ENCODE assay signal across 8 cellular contexts in the genomic region with DNA sequence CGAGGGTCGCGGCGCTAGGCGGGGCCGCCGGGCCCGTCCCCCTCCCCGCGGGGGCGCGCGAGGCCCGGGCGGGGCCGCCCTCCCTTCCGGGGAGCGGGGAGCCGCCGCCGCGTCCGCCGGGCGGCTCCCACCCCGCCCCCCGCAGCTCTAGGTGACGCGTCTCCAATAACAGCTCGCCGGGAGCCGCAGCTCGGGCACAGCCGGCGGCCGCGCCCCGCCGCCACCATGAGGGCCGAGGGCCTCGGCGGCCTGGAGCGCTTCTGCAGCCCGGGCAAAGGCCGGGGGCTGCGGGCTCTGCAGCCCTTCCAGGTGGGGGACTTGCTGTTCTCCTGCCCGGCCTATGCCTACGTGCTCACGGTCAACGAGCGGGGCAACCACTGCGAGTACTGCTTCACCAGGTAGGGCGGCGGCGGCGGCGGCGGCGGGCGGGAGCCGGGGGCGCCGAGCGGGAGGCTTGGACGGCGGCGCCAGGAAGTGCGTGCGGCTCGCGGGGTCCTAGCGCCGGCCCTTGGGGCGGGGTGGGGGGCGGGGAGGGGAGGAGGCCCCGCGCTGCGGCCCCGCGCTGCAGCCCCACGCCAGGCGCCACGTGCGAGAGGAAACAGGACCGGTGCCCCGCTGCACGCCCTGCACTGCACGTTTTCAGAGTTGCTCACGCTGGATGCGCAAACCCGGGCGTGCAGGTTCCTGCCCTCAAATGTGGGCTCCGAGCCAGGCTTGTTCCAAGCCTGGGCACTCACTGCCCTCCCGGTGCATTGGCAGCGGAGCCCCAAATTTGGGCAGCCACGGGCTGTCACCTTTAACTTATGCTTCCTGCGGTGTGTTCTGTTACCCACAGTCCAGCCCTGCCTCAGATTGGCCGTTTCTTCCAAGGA. TPM values are rescaled to one million over a fixed set of nuclear protein-coding genes. Genes with fewer than 3 reads are reported as not detected.
DNase-seq lines count a peak whose midpoint lies in the region; ATAC-seq and TF ChIP-seq lines count a peak whose summit lies in the region.

A gene with protein sequence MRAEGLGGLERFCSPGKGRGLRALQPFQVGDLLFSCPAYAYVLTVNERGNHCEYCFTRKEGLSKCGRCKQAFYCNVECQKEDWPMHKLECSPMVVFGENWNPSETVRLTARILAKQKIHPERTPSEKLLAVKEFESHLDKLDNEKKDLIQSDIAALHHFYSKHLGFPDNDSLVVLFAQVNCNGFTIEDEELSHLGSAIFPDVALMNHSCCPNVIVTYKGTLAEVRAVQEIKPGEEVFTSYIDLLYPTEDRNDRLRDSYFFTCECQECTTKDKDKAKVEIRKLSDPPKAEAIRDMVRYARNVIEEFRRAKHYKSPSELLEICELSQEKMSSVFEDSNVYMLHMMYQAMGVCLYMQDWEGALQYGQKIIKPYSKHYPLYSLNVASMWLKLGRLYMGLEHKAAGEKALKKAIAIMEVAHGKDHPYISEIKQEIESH (plus strand): TSS at position 130 of the 872 bp plus-strand sequence. CDS start 96 bp downstream, at position 226.

- peak within 1 kb of the TSS; percentile 80 for H3K4me3 Mint-ChIP-seq in Calu3 (ENCODE audit: low read depth, unreplicated experiment)
- H3K4me3 Mint-ChIP-seq in naive B cell = peak within 1 kb of the TSS; percentile 84 to 93 (median 88)
- H3K4me3 Mint-ChIP-seq in stimulated activated memory B cell treated with anti-CD40 and anti-IgM and Interleukin-4, amounts not matched to agents 10 μg/mL and 1 μg/mL and 100 μg/mL, for 72 hours = peak within 1 kb of the TSS; percentile 86

- TF ChIP-seq CTCF in Calu3 (IDR thresholded peaks at IDR 0.05; ENCODE audit: unreplicated experiment) = no peak
- no peak for TF ChIP-seq CTCF in HL-60 (IDR thresholded peaks at IDR 0.05; ENCODE audit: insufficient read depth, low read length)
- no peak for TF ChIP-seq CTCF in PC-3 (conservative IDR thresholded peaks at IDR 0.05; ENCODE audit: low read depth, low read length)
- TF ChIP-seq CTCF in esophagus squamous epithelium (IDR thresholded peaks at IDR 0.05) = no peak

- H3K27ac ChIP-seq in HL-60 (replicated peaks) = peak within 1 kb of the TSS; percentile 80
- H3K27ac ChIP-seq in PC-3 (ENCODE audit: low read length) = peak within 1 kb of the TSS; percentile 66
- H3K27ac ChIP-seq in esophagus squamous epithelium = peak within 1 kb of the TSS; percentile 87 to 95 (median 93)

- H4K20me1 ChIP-seq in PC-3 (ENCODE audit: low read length) = 0 out of 2 replicates have a peak, but pooled peaks cover 2% of the 10 kb centered on the region

- H3K27me3 ChIP-seq in HL-60 (ENCODE audit: insufficient read depth, poor library complexity, severe bottlenecking) (no peaks in the 10 kb centered on the region), PC-3 (ENCODE audit: low read length) (no peaks in the 10 kb centered on the region), esophagus squamous epithelium (no peaks in the 10 kb centered on the region)

- intact Hi-C loops in Calu3 (cut with micrococcal nuclease; ENCODE audit: unreplicated experiment) (loop anchor here (5.0 kb wide), 1 partner anchor 46 kb away; no protein-coding TSS in a partner anchor), PC-3 (cut with micrococcal nuclease) (no loop called here), esophagus squamous epithelium (cut with DNase I) (no loop called here)

- H3K9me3 ChIP-seq in PC-3 (ENCODE audit: low read length) (no peaks in the 10 kb centered on the region), esophagus squamous epithelium (no peaks in the 10 kb centered on the region)

- BruUV-seq in Calu3 (replicated peaks; lab: Mats Ljungman, UMichigan) (no TSS peak), PC-3 (replicated peaks; lab: Mats Ljungman, UMichigan) (no TSS peak)

- peak in 2 of 4 donors; percentile 66 to 77 for TF ChIP-seq POLR2A in esophagus squamous epithelium (IDR thresholded peaks at IDR 0.05)

- H3K36me3 ChIP-seq in PC-3 (ENCODE audit: low read depth, low read length) = no peaks in the 10 kb centered on the region
- no peaks in the 10 kb centered on the region for H3K36me3 ChIP-seq in esophagus squamous epithelium

- H3K27ac Mint-ChIP-seq in Calu3 (ENCODE audit: unreplicated experiment) (peak within 1 kb of the TSS; percentile 78), naive B cell (peak within 1 kb of the TSS; percentile 3 to 94 (median 60))
- peak within 1 kb of the TSS; percentile 82 for H3K27ac Mint-ChIP-seq in stimulated activated memory B cell treated with anti-CD40 and anti-IgM and Interleukin-4, amounts not matched to agents 10 μg/mL and 1 μg/mL and 100 μg/mL, for 72 hours

- peak within 1 kb of the TSS; percentile 71 for H3K4me3 ChIP-seq in HL-60 (replicated peaks; ENCODE audit: insufficient read depth, low read length)
- peak within 1 kb of the TSS; percentile 82 for H3K4me3 ChIP-seq in PC-3 (ENCODE audit: low read length)
- H3K4me3 ChIP-seq in esophagus squamous epithelium = peak within 1 kb of the TSS; percentile 71 to 95 (median 92)

- H2AFZ ChIP-seq in PC-3 (ENCODE audit: low read length) = peak within 1 kb of the TSS; percentile 97

- peak within 1 kb of the TSS; percentile 73 for H3K9ac ChIP-seq in PC-3 (ENCODE audit: low read length)

- peaks cover 6% of the 10 kb centered on the region for H3F3A ChIP-seq in PC-3 (ENCODE audit: low read length, unreplicated experiment)

- H3K27me3 Mint-ChIP-seq in Calu3 (ENCODE audit: unreplicated experiment) (no peaks in the 10 kb centered on the region), naive B cell (no peaks in the 10 kb centered on the region)
- H3K27me3 Mint-ChIP-seq in stimulated activated memory B cell treated with anti-CD40 and anti-IgM and Interleukin-4, amounts not matched to agents 10 μg/mL and 1 μg/mL and 100 μg/mL, for 72 hours = no peaks in the 10 kb centered on the region

- peak within 1 kb of the TSS; percentile 98 for H3K4me2 ChIP-seq in PC-3 (ENCODE audit: low read length)

- 0% methylated on average over 3 of the region's 98 CpGs; no CpG with 5 or more reads in 1 of the 2 donors for WGBS in esophagus squamous epithelium, 2 donors

- CTCF ChIA-PET in Calu3 (lab: Charles Lee) = interaction anchor here (0.6 to 1.0 kb wide), 2 partner anchors 51 to 67 kb away, joined by 3 to 6 read pairs; no protein-coding TSS in a partner anchor
- CTCF ChIA-PET in PC-3 (lab: Charles Lee) = interaction anchor here (0.6 to 1.0 kb wide), 2 partner anchors 20 to 51 kb away, joined by 3 to 5 read pairs; no protein-coding TSS in a partner anchor

- DNase-seq in Calu3 (peak; percentile 82), HL-60 (ENCODE audit: low read depth in 1 of 2, low spot score in 1 of 2) (peak; percentile 32 to 54), PC-3 (peak; percentile 77), esophagus squamous epithelium (lab: John Stamatoyannopoulos, UW) (no peak), naive B cell (peak; percentile 69)
- DNase-seq in activated T-cell treated with anti-CD3 and anti-CD28 coated beads, Interleukin-2, amount 50 U/mL, for 48 hours = peak; percentile 72 to 80

- peaks cover 33% of the 10 kb centered on the region for H3K4me1 Mint-ChIP-seq in Calu3 (ENCODE audit: low read depth, unreplicated experiment)
- peaks cover 24 to 46% (median 26%) of the 10 kb centered on the region in 3 donors for H3K4me1 Mint-ChIP-seq in naive B cell
- H3K4me1 Mint-ChIP-seq in stimulated activated memory B cell treated with anti-CD40 and anti-IgM and Interleukin-4, amounts not matched to agents 10 μg/mL and 1 μg/mL and 100 μg/mL, for 72 hours = peaks cover 35% of the 10 kb centered on the region

- H3K9me3 Mint-ChIP-seq in Calu3 (ENCODE audit: low read depth, unreplicated experiment) = no peaks in the 10 kb centered on the region
- H3K9me3 Mint-ChIP-seq in naive B cell = peaks cover 0 to 8% (median 0%) of the 10 kb centered on the region in 7 donors
- H3K9me3 Mint-ChIP-seq in stimulated activated memory B cell treated with anti-CD40 and anti-IgM and Interleukin-4, amounts not matched to agents 10 μg/mL and 1 μg/mL and 100 μg/mL, for 72 hours = peaks cover 3% of the 10 kb centered on the region

- POLR2A ChIA-PET in PC-3 (lab: Charles Lee; ENCODE audit: unreplicated experiment) = interaction anchor here (0.6 to 0.7 kb wide), 2 partner anchors 67 to 271 kb away, joined by 3 to 5 read pairs; no protein-coding TSS in a partner anchor

- H3K4me1 ChIP-seq in PC-3 (ENCODE audit: insufficient read depth, low read length) (peaks cover 44% of the 10 kb centered on the region), esophagus squamous epithelium (peaks cover 0 to 44% (median 10%) of the 10 kb centered on the region in 3 donors)

- peaks cover 48% of the 10 kb centered on the region for H3K79me2 ChIP-seq in PC-3 (ENCODE audit: low read length)

- H3K9me2 ChIP-seq in PC-3 (replicated peaks; ENCODE audit: low read length) = no peaks in the 10 kb centered on the region

- H3K36me3 Mint-ChIP-seq in Calu3 (ENCODE audit: insufficient read depth, unreplicated experiment) = peaks cover 24% of the 10 kb centered on the region
- H3K36me3 Mint-ChIP-seq in naive B cell = peaks cover 0 to 8% of the 10 kb centered on the region in 2 donors
- no peaks in the 10 kb centered on the region for H3K36me3 Mint-ChIP-seq in stimulated activated memory B cell treated with anti-CD40 and anti-IgM and Interleukin-4, amounts not matched to agents 10 μg/mL and 1 μg/mL and 100 μg/mL, for 72 hours

- peak; percentile 66 for ATAC-seq in GM19463 (IDR thresholded peaks at IDR 0.05; ENCODE audit: unreplicated experiment)
- ATAC-seq in PC-3 = peak; percentile 59
- peak; percentile 78 for ATAC-seq in naive B cell (ENCODE audit: low read depth in 2 of 2)
- ATAC-seq in stimulated activated memory B cell treated with anti-CD40 and anti-IgM and Interleukin-4, amounts not matched to agents 10 μg/mL and 1 μg/mL and 100 μg/mL, for 72 hours = peak; percentile 88

RNA-seq across cellular contexts. Expression of the gene that starts here (rescaled TPM):
- 36.1 and 47.5 TPM in 2 replicates for total RNA-seq in Calu3 (2022)
- 92.6 and 124 TPM in 2 replicates for total RNA-seq in PC-3 (2014; rRNA removed)
- 10 to 100 TPM; 19.0 to 35.5 (median 30.4) TPM for total RNA-seq in esophagus squamous epithelium
- 10 to 100 TPM; 28.3 to 76.8 (median 33.9) TPM for polyA plus RNA-seq in naive B cell (ENCODE audit: low read depth in 6 of 6)
